Comparison of ENCODE assay signal across 8 cellular contexts in genomic region chr19:49818691-49819331, GRCh38. TPM values are rescaled to one million over a fixed set of nuclear protein-coding genes. Genes with fewer than 3 reads are reported as not detected.
DNase-seq lines count a peak whose midpoint lies in the region; ATAC-seq, FAIRE-seq and TF ChIP-seq lines count a peak whose summit lies in the region.

No MANE protein-coding gene starts in this region.

- peak overlapping the region; percentile 94 for H3K4me3 ChIP-seq in LNCaP clone FGC (ENCODE audit: low read depth, low read length)
- H3K4me3 ChIP-seq in colonic mucosa: peak overlapping the region; percentile 63

- peaks cover 19 to 35% of the 10 kb centered on the region in 2 donors for H3K4me1 Mint-ChIP-seq in natural killer cell

- no peak for FAIRE-seq in frontal cortex (lab: Jason Lieb, UNC)

- no peaks in the 10 kb centered on the region for H3K36me3 ChIP-seq in colonic mucosa

- no peak for ATAC-seq in natural killer cell
- ATAC-seq in HG02571 (IDR thresholded peaks at IDR 0.05; ENCODE audit: unreplicated experiment): no peak

- H3K27me3 ChIP-seq in colonic mucosa: no peaks in the 10 kb centered on the region

- H3K27ac ChIP-seq in C4-2B: peak overlapping the region; percentile 92
- H3K27ac ChIP-seq in colonic mucosa: peak overlapping the region; percentile 91

- TF ChIP-seq CTCF in C4-2B (conservative IDR thresholded peaks at IDR 0.05): no peak
- no peak for TF ChIP-seq CTCF in LNCaP clone FGC (IDR thresholded peaks at IDR 0.05; ENCODE audit: control insufficient read depth, extremely low read depth, insufficient read depth)
- no peak for TF ChIP-seq CTCF in colonic mucosa (IDR thresholded peaks at IDR 0.05)
- TF ChIP-seq CTCF in natural killer cell (IDR thresholded peaks at IDR 0.05): no peak

- intact Hi-C loops in colonic mucosa (cut with DNase I) (loop anchor here (10.0 kb wide), 1 partner anchor 46 kb away; the partner anchor contains the start of gene PNKP), natural killer cell (cut with micrococcal nuclease) (loop anchor here (2.0 kb wide), 1 partner anchor 32 kb away; the partner anchor contains the start of gene PTOV1)

- no peaks in the 10 kb centered on the region for H3K27me3 Mint-ChIP-seq in natural killer cell (ENCODE audit: low read depth in 2 of 2)

- H3K4me3 Mint-ChIP-seq in natural killer cell: peak overlapping the region; percentile 98

- no peaks in the 10 kb centered on the region for H3K36me3 Mint-ChIP-seq in natural killer cell

- no peaks in the 10 kb centered on the region for H3K9me3 Mint-ChIP-seq in natural killer cell

- H3K27ac Mint-ChIP-seq in natural killer cell: peak overlapping the region; percentile 98

- no peaks in the 10 kb centered on the region for H3K9me3 ChIP-seq in colonic mucosa

- H3K9ac ChIP-seq in colonic mucosa (ENCODE audit: low read depth in 2 of 2, low read length in 2 of 2): peak overlapping the region; percentile 86 to 92

- no peaks in the 10 kb centered on the region for H3K4me1 ChIP-seq in colonic mucosa

- no peak for DNase-seq in LNCaP clone FGC (ENCODE audit: low read depth)
- no peak for DNase-seq in colonic mucosa
- DNase-seq in natural killer cell: no peak
- no peak for DNase-seq in amniotic stem cell (lab: John Stamatoyannopoulos, UW)
- DNase-seq in frontal cortex (ENCODE audit: low spot score in 2 of 2): no peak
- DNase-seq in activated CD4-positive, alpha-beta T cell treated with anti-CD3 and anti-CD28 coated beads for 4 hours: no peak

RNA-seq across cellular contexts. Expression of gene MED25, which starts 0.7 kb away (rescaled TPM):
- 10 to 100 TPM; 46.1 to 77.2 TPM for total RNA-seq in colonic mucosa
- total RNA-seq in natural killer cell: 100 to 1,000 TPM in 1 of 3 donors, 10 to 100 TPM in 2; 64.2 to 132 (median 69.5) TPM
- 14.3 TPM for total RNA-seq in frontal cortex

RNA-seq across cellular contexts. Expression of gene FUZ, which starts 5.7 kb away (rescaled TPM):
- total RNA-seq in colonic mucosa (10 to 100 TPM in 1 of 2 donors, 1 to 10 TPM in 1; 7.4 to 14.9 TPM), natural killer cell (10 to 100 TPM; 17.7 to 33.1 (median 20.6) TPM), frontal cortex (17.5 TPM)

RNA-seq across cellular contexts. Expression of gene PTOV1, which starts 32.1 kb away (rescaled TPM):
- total RNA-seq in colonic mucosa: 100 to 1,000 TPM; 109 to 128 TPM
- 100 to 1,000 TPM; 116 to 132 (median 128) TPM for total RNA-seq in natural killer cell
- total RNA-seq in frontal cortex: 109 TPM

RNA-seq across cellular contexts. Expression of gene PNKP, which starts 48.6 kb away (rescaled TPM):
- total RNA-seq in colonic mucosa: 100 to 1,000 TPM in 1 of 2 donors, 10 to 100 TPM in 1; 53.7 to 137 TPM
- 100 to 1,000 TPM; 228 to 253 (median 243) TPM for total RNA-seq in natural killer cell
- 23.2 TPM for total RNA-seq in frontal cortex

RNA-seq across cellular contexts. Expression of gene AP2A1, which starts 52.0 kb away (rescaled TPM):
- total RNA-seq in colonic mucosa: 10 to 100 TPM; 80.0 to 92.1 TPM
- total RNA-seq in natural killer cell: 100 to 1,000 TPM; 137 to 163 (median 161) TPM
- total RNA-seq in frontal cortex: 50.5 TPM
